Comparison of ENCODE assay signal across 18 cellular contexts in the genomic region with DNA sequence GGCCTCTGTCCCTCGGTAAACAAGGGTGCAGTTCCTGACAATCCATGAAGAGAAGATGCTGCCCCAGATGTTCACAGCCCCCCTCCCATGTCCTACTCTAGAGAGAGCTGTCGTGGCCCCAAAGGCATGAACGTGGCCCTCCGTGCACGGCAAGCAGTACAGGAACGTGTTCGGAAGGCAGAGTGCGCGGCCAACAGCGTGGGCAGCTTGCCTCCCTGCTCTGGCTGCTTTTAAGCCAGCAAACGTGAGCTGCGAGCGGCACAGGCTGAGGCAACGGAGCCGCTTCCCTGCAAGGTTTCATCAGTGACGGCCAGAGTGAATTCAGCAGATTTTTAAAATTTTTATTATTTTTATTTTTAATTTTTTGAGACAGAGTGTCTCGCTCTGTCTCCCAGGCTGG. TPM values are rescaled to one million over a fixed set of nuclear protein-coding genes. Genes with fewer than 3 reads are reported as not detected.
DNase-seq lines count a peak whose midpoint lies in the region; ATAC-seq, FAIRE-seq and TF ChIP-seq lines count a peak whose summit lies in the region.
"Had no signal": no experiment of that assay in that cellular context is flagged by ENCODE, and none has a peak within 500 bp of the region (broad histone marks: within the 10 kb centered on the region; RNA-seq: fewer than 3 reads in every experiment).

No MANE protein-coding gene starts in this region.

- TF ChIP-seq POLR2A in testis (IDR thresholded peaks at IDR 0.05) (no peak), breast epithelium (IDR thresholded peaks at IDR 0.05) (no peak)

- no peaks in the 10 kb centered on the region for H3K36me3 Mint-ChIP-seq in WTC11
- H3K36me3 Mint-ChIP-seq in activated CD8-positive, alpha-beta T cell treated with anti-CD3 and anti-CD28 coated beads for 36 hours (ENCODE audit: low read depth): no peaks in the 10 kb centered on the region
- H3K36me3 Mint-ChIP-seq: CD4-positive, alpha-beta memory T cell had no signal

- H3K36me3 ChIP-seq in cardiac muscle cell (no peaks in the 10 kb centered on the region), heart right ventricle (no peaks in the 10 kb centered on the region), kidney (ENCODE audit: control insufficient read depth in 1 of 2, insufficient read depth in 2 of 2, low read length in 2 of 2) (no peaks in the 10 kb centered on the region), testis (ENCODE audit: low read depth, missing control alignments) (no peaks in the 10 kb centered on the region), breast epithelium (no peaks in the 10 kb centered on the region)
- H3K36me3 ChIP-seq: HAP-1 had no signal

- no peaks in the 10 kb centered on the region for H3K27me3 ChIP-seq in cardiac muscle cell
- H3K27me3 ChIP-seq in heart right ventricle: no peaks in the 10 kb centered on the region
- H3K27me3 ChIP-seq in testis: no peaks in the 10 kb centered on the region
- no peaks in the 10 kb centered on the region for H3K27me3 ChIP-seq in breast epithelium

- no peak overlapping the region for H3K9ac ChIP-seq in kidney (ENCODE audit: low read length in 2 of 2)

- H3K27ac Mint-ChIP-seq in WTC11: peak overlapping the region; percentile 91
- H3K27ac Mint-ChIP-seq in activated CD8-positive, alpha-beta T cell treated with anti-CD3 and anti-CD28 coated beads for 36 hours: no peak overlapping the region

- H3K27ac ChIP-seq in cardiac muscle cell (peak overlapping the region; percentile 93), heart right ventricle (no peak overlapping the region), kidney (ENCODE audit: low read depth in 2 of 2, low read length in 2 of 2) (no peak overlapping the region), testis (no peak overlapping the region), breast epithelium (no peak overlapping the region)

- no peak overlapping the region for H3K4me3 ChIP-seq in cardiac muscle cell
- no peak overlapping the region for H3K4me3 ChIP-seq in heart right ventricle
- H3K4me3 ChIP-seq in kidney (ENCODE audit: low read length in 2 of 2): no peak overlapping the region
- no peak overlapping the region for H3K4me3 ChIP-seq in testis
- H3K4me3 ChIP-seq in breast epithelium: no peak overlapping the region
- H3K4me3 ChIP-seq: HAP-1 had no signal

- TF ChIP-seq CTCF in cardiac muscle cell (IDR thresholded peaks at IDR 0.05; ENCODE audit: low read depth, low read length): no peak
- TF ChIP-seq CTCF in heart right ventricle (IDR thresholded peaks at IDR 0.05): no peak
- TF ChIP-seq CTCF in WTC11 (IDR thresholded peaks at IDR 0.05): no peak
- no peak for TF ChIP-seq CTCF in kidney (IDR thresholded peaks at IDR 0.05; ENCODE audit: borderline replicate concordance, extremely low read depth, insufficient read depth)
- TF ChIP-seq CTCF in testis (IDR thresholded peaks at IDR 0.05): no peak
- TF ChIP-seq CTCF in breast epithelium (IDR thresholded peaks at IDR 0.05): no peak
- TF ChIP-seq CTCF in activated CD8-positive, alpha-beta T cell treated with anti-CD3 and anti-CD28 coated beads for 36 hours (IDR thresholded peaks at IDR 0.05): no peak

- CTCF ChIA-PET in WTC11 (lab: Charles Lee): interaction anchor here (0.7 to 1.1 kb wide), 3 partner anchors 57 to 59 kb away, joined by 3 to 4 read pairs (median 3); no protein-coding TSS in a partner anchor
- CTCF ChIA-PET in activated CD8-positive, alpha-beta T cell treated with anti-CD3 and anti-CD28 coated beads for 36 hours (lab: Charles Lee): interaction anchor here (1.2 kb wide), 1 partner anchor 14 kb away, joined by 5 read pairs; no protein-coding TSS in a partner anchor

- POLR2A ChIA-PET in WTC11 (lab: Charles Lee): no interaction called here
- POLR2A ChIA-PET in activated CD8-positive, alpha-beta T cell treated with anti-CD3 and anti-CD28 coated beads for 36 hours (lab: Charles Lee): no interaction called here

- FAIRE-seq in kidney (lab: Jason Lieb, UNC): no peak
- FAIRE-seq: D721Med, GM12892, H1 had no signal

- no peak overlapping the region for H3K4me3 Mint-ChIP-seq in WTC11
- no peak overlapping the region for H3K4me3 Mint-ChIP-seq in activated CD8-positive, alpha-beta T cell treated with anti-CD3 and anti-CD28 coated beads for 36 hours
- H3K4me3 Mint-ChIP-seq: CD4-positive, alpha-beta memory T cell had no signal

- ATAC-seq in heart right ventricle (no peak), WTC11 (no peak)
- ATAC-seq in activated CD8-positive, alpha-beta T cell treated with anti-CD3 and anti-CD28 coated beads for 36 hours: no peak

- no peaks in the 10 kb centered on the region for H3K9me3 Mint-ChIP-seq in WTC11
- H3K9me3 Mint-ChIP-seq in activated CD8-positive, alpha-beta T cell treated with anti-CD3 and anti-CD28 coated beads for 36 hours: no peaks in the 10 kb centered on the region
- H3K9me3 Mint-ChIP-seq: CD4-positive, alpha-beta memory T cell had no signal

- intact Hi-C loops in heart right ventricle (cut with DNase I): no loop called here
- intact Hi-C loops in kidney (cut with DNase I): no loop called here
- intact Hi-C loops in testis (cut with DNase I; ENCODE audit: low total_unique reads): no loop called here
- intact Hi-C loops in breast epithelium (cut with DNase I; ENCODE audit: low total_unique reads): loop anchor here (5.0 kb wide), 1 partner anchor 173 kb away; no protein-coding TSS in a partner anchor
- intact Hi-C loops in activated CD8-positive, alpha-beta T cell treated with anti-CD3 and anti-CD28 coated beads for 36 hours (cut with micrococcal nuclease): no loop called here

- no peaks in the 10 kb centered on the region for H3K9me3 ChIP-seq in cardiac muscle cell (ENCODE audit: low read depth)
- H3K9me3 ChIP-seq in heart right ventricle: no peaks in the 10 kb centered on the region
- H3K9me3 ChIP-seq in kidney (ENCODE audit: control insufficient read depth in 1 of 2, low read length in 2 of 2): no peaks in the 10 kb centered on the region
- no peaks in the 10 kb centered on the region for H3K9me3 ChIP-seq in testis
- no peaks in the 10 kb centered on the region for H3K9me3 ChIP-seq in breast epithelium
- H3K9me3 ChIP-seq: HAP-1 had no signal

- H3K27me3 Mint-ChIP-seq in WTC11 (ENCODE audit: low read depth): no peaks in the 10 kb centered on the region
- no peaks in the 10 kb centered on the region for H3K27me3 Mint-ChIP-seq in activated CD8-positive, alpha-beta T cell treated with anti-CD3 and anti-CD28 coated beads for 36 hours
- H3K27me3 Mint-ChIP-seq: CD4-positive, alpha-beta memory T cell had no signal

- 93% methylated on average over 17 of the region's 17 CpGs for WGBS in heart right ventricle, 2 donors
- WGBS in testis, 2 donors: 64 to 89% methylated on average over 17 of the region's 17 CpGs

- H3K4me1 ChIP-seq in cardiac muscle cell (ENCODE audit: low read depth) (peaks cover 46% of the 10 kb centered on the region), heart right ventricle (peaks cover 0 to 63% (median 35%) of the 10 kb centered on the region in 9 donors), kidney (ENCODE audit: control insufficient read depth in 1 of 2, insufficient read depth in 1 of 2, low read depth in 1 of 2, low read length in 2 of 2) (peaks cover 0 to 3% of the 10 kb centered on the region in 2 donors), testis (peaks cover 50% of the 10 kb centered on the region), breast epithelium (no peaks in the 10 kb centered on the region)

- peaks cover 10% of the 10 kb centered on the region for H3K4me1 Mint-ChIP-seq in WTC11
- no peaks in the 10 kb centered on the region for H3K4me1 Mint-ChIP-seq in activated CD8-positive, alpha-beta T cell treated with anti-CD3 and anti-CD28 coated beads for 36 hours (ENCODE audit: low read depth)
- H3K4me1 Mint-ChIP-seq: CD4-positive, alpha-beta memory T cell had no signal

- DNase-seq in cardiac muscle cell (ENCODE audit: low read depth in 1 of 2, low spot score in 1 of 2): no peak
- DNase-seq in heart right ventricle: no peak
- no peak for DNase-seq in WTC11 (ENCODE audit: low spot score)
- peak; percentile 43 for DNase-seq in kidney
- DNase-seq in testis: peak; percentile 67
- no peak for DNase-seq in breast epithelium (ENCODE audit: low spot score in 2 of 2)
- DNase-seq in activated T-cell treated with anti-CD3 and anti-CD28 coated beads for 4 hours: no peak
- no peak for DNase-seq in activated CD8-positive, alpha-beta T cell treated with anti-CD3 and anti-CD28 coated beads for 36 hours
- DNase-seq: 8988T; AML-193; C1 segment of cervical spinal cord; CD4-positive, alpha-beta memory T cell; DND-41; GDM1 had no signal

TF ChIP-seq in WTC11, 78 proteins besides CTCF, POLR2A, EP300 and RAD21:
- TF ChIP-seq ZNF423 (CRISPR knock-in tag; IDR thresholded peaks at IDR 0.05) (no peak), TEAD4 (CRISPR knock-in tag; IDR thresholded peaks at IDR 0.05) (no peak), IRF1 (CRISPR knock-in tag; IDR thresholded peaks at IDR 0.05) (no peak)
TF ChIP-seq in WTC11: peak in this region for 0.

RNA-seq across cellular contexts. Expression of gene PEMT, which starts 37.2 kb away (rescaled TPM):
- 126 and 196 TPM in 2 replicates for total RNA-seq in cardiac muscle cell
- polyA plus RNA-seq in cardiac muscle cell: 135 and 141 TPM in 2 replicates
- 10 to 100 TPM; 13.5 to 26.7 (median 21.1) TPM for total RNA-seq in heart right ventricle
- polyA plus RNA-seq in heart right ventricle: 10 to 100 TPM; 50.8 to 55.2 TPM
- total RNA-seq in WTC11 (2021): 51.9 to 54.6 TPM (median 53.1 TPM) in 3 replicates
- 36.8 TPM for total RNA-seq in kidney
- 52.1 TPM for polyA plus RNA-seq in kidney (ENCODE audit: insufficient read depth, low read depth, low replicate concordance)
- total RNA-seq in testis: 100 to 1,000 TPM in 1 of 2 donors, 10 to 100 TPM in 1; 83.1 to 120 TPM
- 66.0 TPM for polyA plus RNA-seq in testis (ENCODE audit: insufficient read depth, low read depth, low replicate concordance)
- total RNA-seq in breast epithelium: 100 to 1,000 TPM in 1 of 3 donors, 10 to 100 TPM in 2; 37.3 to 151 (median 52.4) TPM
- total RNA-seq in activated CD8-positive, alpha-beta T cell treated with anti-CD3 and anti-CD28 coated beads for 36 hours: 10 to 100 TPM; 51.7 to 53.2 TPM

RNA-seq across cellular contexts. Expression of gene RASD1, which starts 58.1 kb away (rescaled TPM):
- total RNA-seq in cardiac muscle cell (17.1 and 28.4 TPM in 2 replicates), heart right ventricle (10 to 100 TPM in 4 of 10 donors, 1 to 10 TPM in 6; 2.2 to 67.7 (median 6.8) TPM), WTC11 (2021) (5.1 to 5.3 TPM (median 5.2 TPM) in 3 replicates), kidney (147 TPM), testis (100 to 1,000 TPM in 1 of 2 donors, 10 to 100 TPM in 1; 99.7 to 129 TPM), breast epithelium (100 to 1,000 TPM in 1 of 3 donors, 10 to 100 TPM in 2; 64.0 to 140 (median 75.0) TPM)
- polyA plus RNA-seq in cardiac muscle cell (22.0 and 24.3 TPM in 2 replicates), heart right ventricle (10 to 100 TPM; 26.3 to 85.8 TPM), kidney (ENCODE audit: insufficient read depth, low read depth, low replicate concordance) (103 TPM), testis (ENCODE audit: insufficient read depth, low read depth, low replicate concordance) (50.1 TPM)
- total RNA-seq in activated CD8-positive, alpha-beta T cell treated with anti-CD3 and anti-CD28 coated beads for 36 hours: under 1 TPM; 0.54 to 0.74 TPM

Comparison
In these comparisons a context has a peak if more than half of its experiments do, and no peak if none do; other contexts are left out.
1. DNase-seq: peak in kidney (single experiment) and testis (single experiment); none in cardiac muscle cell (0 of 2), heart right ventricle (0 of 2), WTC11 (single experiment), breast epithelium (0 of 2), activated T-cell treated with anti-CD3 and anti-CD28 coated beads for 4 hours (single experiment) and activated CD8-positive, alpha-beta T cell treated with anti-CD3 and anti-CD28 coated beads for 36 hours (single experiment).